1 cellular context compared by ENCODE assay signal in the genomic region with DNA sequence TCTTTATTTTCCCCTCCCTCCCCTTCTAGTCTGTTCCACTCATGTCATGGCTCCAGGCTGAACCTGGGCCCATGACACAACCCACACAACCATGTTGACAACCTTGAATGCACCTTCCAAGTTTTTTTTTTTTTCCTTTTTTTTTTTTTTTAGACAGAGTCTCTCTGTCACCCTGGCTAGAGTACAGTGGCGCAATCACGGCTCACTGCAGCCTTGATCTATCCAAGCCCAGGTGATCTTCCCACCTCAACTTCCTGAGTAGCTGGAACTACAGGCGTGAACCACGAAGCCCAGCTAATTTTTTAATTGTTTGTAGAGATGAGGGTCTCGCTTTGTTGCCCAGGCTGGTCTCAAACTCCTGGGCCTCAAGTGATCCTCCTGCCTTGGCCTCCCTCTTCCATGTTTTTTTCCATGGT.
A peak's percentile ranks its signal among the peaks of the same experiment; 100 is the strongest.
TF ChIP-seq lines count a peak whose summit lies in the region.

No MANE protein-coding gene starts in this region.

TF ChIP-seq in HepG2, 621 proteins besides CTCF, POLR2A, EP300 and RAD21 (continued from another document and continues in another):
- TF ChIP-seq, protein P1, sequence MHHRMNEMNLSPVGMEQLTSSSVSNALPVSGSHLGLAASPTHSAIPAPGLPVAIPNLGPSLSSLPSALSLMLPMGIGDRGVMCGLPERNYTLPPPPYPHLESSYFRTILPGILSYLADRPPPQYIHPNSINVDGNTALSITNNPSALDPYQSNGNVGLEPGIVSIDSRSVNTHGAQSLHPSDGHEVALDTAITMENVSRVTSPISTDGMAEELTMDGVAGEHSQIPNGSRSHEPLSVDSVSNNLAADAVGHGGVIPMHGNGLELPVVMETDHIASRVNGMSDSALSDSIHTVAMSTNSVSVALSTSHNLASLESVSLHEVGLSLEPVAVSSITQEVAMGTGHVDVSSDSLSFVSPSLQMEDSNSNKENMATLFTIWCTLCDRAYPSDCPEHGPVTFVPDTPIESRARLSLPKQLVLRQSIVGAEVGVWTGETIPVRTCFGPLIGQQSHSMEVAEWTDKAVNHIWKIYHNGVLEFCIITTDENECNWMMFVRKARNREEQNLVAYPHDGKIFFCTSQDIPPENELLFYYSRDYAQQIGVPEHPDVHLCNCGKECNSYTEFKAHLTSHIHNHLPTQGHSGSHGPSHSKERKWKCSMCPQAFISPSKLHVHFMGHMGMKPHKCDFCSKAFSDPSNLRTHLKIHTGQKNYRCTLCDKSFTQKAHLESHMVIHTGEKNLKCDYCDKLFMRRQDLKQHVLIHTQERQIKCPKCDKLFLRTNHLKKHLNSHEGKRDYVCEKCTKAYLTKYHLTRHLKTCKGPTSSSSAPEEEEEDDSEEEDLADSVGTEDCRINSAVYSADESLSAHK (CRISPR knock-in tag; IDR thresholded peaks at IDR 0.05; ENCODE audit: borderline replicate concordance) = no peak
- TF ChIP-seq ISX (CRISPR knock-in tag; conservative IDR thresholded peaks at IDR 0.05) (no peak), SNAPC2 (CRISPR knock-in tag; IDR thresholded peaks at IDR 0.05) (no peak), KAT7 (CRISPR knock-in tag; IDR thresholded peaks at IDR 0.05; ENCODE audit: borderline replicate concordance) (no peak; the same call in 1 of the 2 replicates), RBAK (CRISPR knock-in tag; IDR thresholded peaks at IDR 0.05) (no peak), ZMAT3 (CRISPR knock-in tag; conservative IDR thresholded peaks at IDR 0.05) (no peak), ZKSCAN8 (CRISPR knock-in tag; IDR thresholded peaks at IDR 0.05; ENCODE audit: borderline replicate concordance) (peak; percentile 67; the same call in 1 of the 2 replicates), CHCHD3 (CRISPR knock-in tag; IDR thresholded peaks at IDR 0.05) (no peak), POLR2G (IDR thresholded peaks at IDR 0.05; ENCODE audit: low read depth, low read length) (no peak), NFE2 (CRISPR knock-in tag; IDR thresholded peaks at IDR 0.05) (no peak), TMF1 (CRISPR knock-in tag; IDR thresholded peaks at IDR 0.05; ENCODE audit: low read depth) (no peak), PHB2 (IDR thresholded peaks at IDR 0.05; ENCODE audit: partially characterized antibody) (no peak), TCF7 (IDR thresholded peaks at IDR 0.05; ENCODE audit: low read depth) (peak; percentile 88), ZNF709 (CRISPR knock-in tag; IDR thresholded peaks at IDR 0.05) (no peak), SP1 (IDR thresholded peaks at IDR 0.05) (no peak), SP1 (CRISPR knock-in tag; IDR thresholded peaks at IDR 0.05) (no peak), ZSCAN9 (CRISPR knock-in tag; IDR thresholded peaks at IDR 0.05; ENCODE audit: borderline replicate concordance) (peak; percentile 60; the same call in 1 of the 2 replicates), RFX3 (CRISPR knock-in tag; IDR thresholded peaks at IDR 0.05) (0 out of 2 replicates have a peak, but pooled peaks have one; percentile 14), ZNF577 (CRISPR knock-in tag; IDR thresholded peaks at IDR 0.05; ENCODE audit: borderline replicate concordance, low read depth) (no peak), GFI1 (CRISPR knock-in tag; IDR thresholded peaks at IDR 0.05; ENCODE audit: borderline replicate concordance) (peak; percentile 89), NR2F2 (IDR thresholded peaks at IDR 0.05; ENCODE audit: borderline replicate concordance, low read depth) (peak; percentile 66), JUNB (CRISPR knock-in tag; IDR thresholded peaks at IDR 0.05; ENCODE audit: borderline replicate concordance) (no peak), FIP1L1 (IDR thresholded peaks at IDR 0.05; ENCODE audit: borderline replicate concordance, insufficient read depth, low read depth, low read length) (no peak), NPAS2 (CRISPR knock-in tag; IDR thresholded peaks at IDR 0.05; ENCODE audit: borderline replicate concordance) (no peak), U2AF1 (optimal IDR thresholded peaks at IDR 0.05; ENCODE audit: low read depth, low read length) (no peak), MBD4 (IDR thresholded peaks at IDR 0.05; ENCODE audit: borderline replicate concordance, low read length) (0 out of 2 replicates have a peak, but pooled peaks have one; percentile 9), JUN (CRISPR knock-in tag; IDR thresholded peaks at IDR 0.05) (no peak), GTF3A (CRISPR knock-in tag; conservative IDR thresholded peaks at IDR 0.05) (no peak), ZNF143 (CRISPR knock-in tag; IDR thresholded peaks at IDR 0.05) (0 out of 2 replicates have a peak, but pooled peaks have one; percentile 26), NCOA2 (CRISPR knock-in tag; IDR thresholded peaks at IDR 0.05) (peak; percentile 92), ZNF282 (IDR thresholded peaks at IDR 0.05; ENCODE audit: partially characterized antibody) (no peak), GABPA (IDR thresholded peaks at IDR 0.05; ENCODE audit: low read depth, low read length) (no peak), GABPA (CRISPR knock-in tag; IDR thresholded peaks at IDR 0.05; ENCODE audit: low read depth) (peak; percentile 41; the same call in 1 of the 2 replicates), HNRNPLL (IDR thresholded peaks at IDR 0.05; ENCODE audit: low read depth, low read length, poor library complexity, severe bottlenecking) (no peak), ZNF546 (CRISPR knock-in tag; conservative IDR thresholded peaks at IDR 0.05) (no peak), MEIS2 (CRISPR knock-in tag; IDR thresholded peaks at IDR 0.05) (peak; percentile 84), PRMT3 (CRISPR knock-in tag; IDR thresholded peaks at IDR 0.05; ENCODE audit: borderline replicate concordance, low read depth) (no peak), ZNF430 (CRISPR knock-in tag; IDR thresholded peaks at IDR 0.05) (peak; percentile 72; the same call in 1 of the 2 replicates), SNAI1 (CRISPR knock-in tag; IDR thresholded peaks at IDR 0.05; ENCODE audit: borderline replicate concordance) (no peak), SP140L (CRISPR knock-in tag; IDR thresholded peaks at IDR 0.05; ENCODE audit: borderline replicate concordance) (no peak), KDM5B (CRISPR knock-in tag; IDR thresholded peaks at IDR 0.05; ENCODE audit: borderline replicate concordance) (no peak), ZNF350 (CRISPR knock-in tag; IDR thresholded peaks at IDR 0.05; ENCODE audit: borderline replicate concordance, low read depth) (peak; percentile 32; the same call in 1 of the 2 replicates), ZNF225 (CRISPR knock-in tag; IDR thresholded peaks at IDR 0.05) (no peak)
- TF ChIP-seq, protein P2, sequence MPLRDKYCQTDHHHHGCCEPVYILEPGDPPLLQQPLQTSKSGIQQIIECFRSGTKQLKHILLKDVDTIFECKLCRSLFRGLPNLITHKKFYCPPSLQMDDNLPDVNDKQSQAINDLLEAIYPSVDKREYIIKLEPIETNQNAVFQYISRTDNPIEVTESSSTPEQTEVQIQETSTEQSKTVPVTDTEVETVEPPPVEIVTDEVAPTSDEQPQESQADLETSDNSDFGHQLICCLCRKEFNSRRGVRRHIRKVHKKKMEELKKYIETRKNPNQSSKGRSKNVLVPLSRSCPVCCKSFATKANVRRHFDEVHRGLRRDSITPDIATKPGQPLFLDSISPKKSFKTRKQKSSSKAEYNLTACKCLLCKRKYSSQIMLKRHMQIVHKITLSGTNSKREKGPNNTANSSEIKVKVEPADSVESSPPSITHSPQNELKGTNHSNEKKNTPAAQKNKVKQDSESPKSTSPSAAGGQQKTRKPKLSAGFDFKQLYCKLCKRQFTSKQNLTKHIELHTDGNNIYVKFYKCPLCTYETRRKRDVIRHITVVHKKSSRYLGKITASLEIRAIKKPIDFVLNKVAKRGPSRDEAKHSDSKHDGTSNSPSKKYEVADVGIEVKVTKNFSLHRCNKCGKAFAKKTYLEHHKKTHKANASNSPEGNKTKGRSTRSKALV (CRISPR knock-in tag; IDR thresholded peaks at IDR 0.05) = 0 out of 2 replicates have a peak, but pooled peaks have one; percentile 49
- TF ChIP-seq, protein P3, sequence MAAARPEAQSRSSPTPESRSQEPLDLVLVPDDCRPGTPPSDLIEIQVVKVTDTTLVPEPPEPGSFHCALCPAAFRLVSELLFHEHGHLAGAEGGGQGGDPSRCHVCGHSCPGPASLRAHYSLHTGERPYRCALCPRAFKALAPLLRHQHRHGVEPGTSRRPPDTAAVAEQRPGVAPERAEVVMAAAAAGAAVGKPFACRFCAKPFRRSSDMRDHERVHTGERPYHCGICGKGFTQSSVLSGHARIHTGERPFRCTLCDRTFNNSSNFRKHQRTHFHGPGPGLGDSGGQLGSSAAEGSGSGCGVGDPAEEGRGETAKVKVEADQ (CRISPR knock-in tag; IDR thresholded peaks at IDR 0.05; ENCODE audit: borderline replicate concordance) = no peak
- TF ChIP-seq, protein P4, sequence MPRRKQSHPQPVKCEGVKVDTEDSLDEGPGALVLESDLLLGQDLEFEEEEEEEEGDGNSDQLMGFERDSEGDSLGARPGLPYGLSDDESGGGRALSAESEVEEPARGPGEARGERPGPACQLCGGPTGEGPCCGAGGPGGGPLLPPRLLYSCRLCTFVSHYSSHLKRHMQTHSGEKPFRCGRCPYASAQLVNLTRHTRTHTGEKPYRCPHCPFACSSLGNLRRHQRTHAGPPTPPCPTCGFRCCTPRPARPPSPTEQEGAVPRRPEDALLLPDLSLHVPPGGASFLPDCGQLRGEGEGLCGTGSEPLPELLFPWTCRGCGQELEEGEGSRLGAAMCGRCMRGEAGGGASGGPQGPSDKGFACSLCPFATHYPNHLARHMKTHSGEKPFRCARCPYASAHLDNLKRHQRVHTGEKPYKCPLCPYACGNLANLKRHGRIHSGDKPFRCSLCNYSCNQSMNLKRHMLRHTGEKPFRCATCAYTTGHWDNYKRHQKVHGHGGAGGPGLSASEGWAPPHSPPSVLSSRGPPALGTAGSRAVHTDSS (CRISPR knock-in tag; conservative IDR thresholded peaks at IDR 0.05) = no peak
- TF ChIP-seq, protein P5, sequence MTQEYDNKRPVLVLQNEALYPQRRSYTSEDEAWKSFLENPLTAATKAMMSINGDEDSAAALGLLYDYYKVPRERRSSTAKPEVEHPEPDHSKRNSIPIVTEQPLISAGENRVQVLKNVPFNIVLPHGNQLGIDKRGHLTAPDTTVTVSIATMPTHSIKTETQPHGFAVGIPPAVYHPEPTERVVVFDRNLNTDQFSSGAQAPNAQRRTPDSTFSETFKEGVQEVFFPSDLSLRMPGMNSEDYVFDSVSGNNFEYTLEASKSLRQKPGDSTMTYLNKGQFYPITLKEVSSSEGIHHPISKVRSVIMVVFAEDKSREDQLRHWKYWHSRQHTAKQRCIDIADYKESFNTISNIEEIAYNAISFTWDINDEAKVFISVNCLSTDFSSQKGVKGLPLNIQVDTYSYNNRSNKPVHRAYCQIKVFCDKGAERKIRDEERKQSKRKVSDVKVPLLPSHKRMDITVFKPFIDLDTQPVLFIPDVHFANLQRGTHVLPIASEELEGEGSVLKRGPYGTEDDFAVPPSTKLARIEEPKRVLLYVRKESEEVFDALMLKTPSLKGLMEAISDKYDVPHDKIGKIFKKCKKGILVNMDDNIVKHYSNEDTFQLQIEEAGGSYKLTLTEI (CRISPR knock-in tag; conservative IDR thresholded peaks at IDR 0.05) = no peak
- TF ChIP-seq, protein P6, sequence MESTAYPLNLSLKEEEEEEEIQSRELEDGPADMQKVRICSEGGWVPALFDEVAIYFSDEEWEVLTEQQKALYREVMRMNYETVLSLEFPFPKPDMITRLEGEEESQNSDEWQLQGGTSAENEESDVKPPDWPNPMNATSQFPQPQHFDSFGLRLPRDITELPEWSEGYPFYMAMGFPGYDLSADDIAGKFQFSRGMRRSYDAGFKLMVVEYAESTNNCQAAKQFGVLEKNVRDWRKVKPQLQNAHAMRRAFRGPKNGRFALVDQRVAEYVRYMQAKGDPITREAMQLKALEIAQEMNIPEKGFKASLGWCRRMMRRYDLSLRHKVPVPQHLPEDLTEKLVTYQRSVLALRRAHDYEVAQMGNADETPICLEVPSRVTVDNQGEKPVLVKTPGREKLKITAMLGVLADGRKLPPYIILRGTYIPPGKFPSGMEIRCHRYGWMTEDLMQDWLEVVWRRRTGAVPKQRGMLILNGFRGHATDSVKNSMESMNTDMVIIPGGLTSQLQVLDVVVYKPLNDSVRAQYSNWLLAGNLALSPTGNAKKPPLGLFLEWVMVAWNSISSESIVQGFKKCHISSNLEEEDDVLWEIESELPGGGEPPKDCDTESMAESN (CRISPR knock-in tag; conservative IDR thresholded peaks at IDR 0.05) = no peak
- TF ChIP-seq, protein P7, sequence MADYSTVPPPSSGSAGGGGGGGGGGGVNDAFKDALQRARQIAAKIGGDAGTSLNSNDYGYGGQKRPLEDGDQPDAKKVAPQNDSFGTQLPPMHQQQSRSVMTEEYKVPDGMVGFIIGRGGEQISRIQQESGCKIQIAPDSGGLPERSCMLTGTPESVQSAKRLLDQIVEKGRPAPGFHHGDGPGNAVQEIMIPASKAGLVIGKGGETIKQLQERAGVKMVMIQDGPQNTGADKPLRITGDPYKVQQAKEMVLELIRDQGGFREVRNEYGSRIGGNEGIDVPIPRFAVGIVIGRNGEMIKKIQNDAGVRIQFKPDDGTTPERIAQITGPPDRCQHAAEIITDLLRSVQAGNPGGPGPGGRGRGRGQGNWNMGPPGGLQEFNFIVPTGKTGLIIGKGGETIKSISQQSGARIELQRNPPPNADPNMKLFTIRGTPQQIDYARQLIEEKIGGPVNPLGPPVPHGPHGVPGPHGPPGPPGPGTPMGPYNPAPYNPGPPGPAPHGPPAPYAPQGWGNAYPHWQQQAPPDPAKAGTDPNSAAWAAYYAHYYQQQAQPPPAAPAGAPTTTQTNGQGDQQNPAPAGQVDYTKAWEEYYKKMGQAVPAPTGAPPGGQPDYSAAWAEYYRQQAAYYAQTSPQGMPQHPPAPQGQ (CRISPR knock-in tag; IDR thresholded peaks at IDR 0.05; ENCODE audit: borderline replicate concordance) = no peak
